18 cellular contexts compared by ENCODE assay signal in genomic region chr5:28374492-28374934, GRCh38.
A peak's percentile ranks its signal among the peaks of the same experiment; 100 is the strongest.
DNase-seq lines count a peak whose midpoint lies in the region; ATAC-seq and TF ChIP-seq lines count a peak whose summit lies in the region.
"Had no signal": no experiment of that assay in that cellular context is flagged by ENCODE, and none has a peak within 500 bp of the region (broad histone marks: within the 10 kb centered on the region; RNA-seq: fewer than 3 reads in every experiment).

No MANE protein-coding gene starts in this region.

- H3K4me3 ChIP-seq in RWPE2 (ENCODE audit: severe bottlenecking) = no peak overlapping the region
- H3K4me3 ChIP-seq: dorsolateral prefrontal cortex had no signal

- ATAC-seq in RWPE2 (ENCODE audit: low read depth) (peak; percentile 91), GM21447 (IDR thresholded peaks at IDR 0.05; ENCODE audit: unreplicated experiment) (no peak), HG02623 (IDR thresholded peaks at IDR 0.05; ENCODE audit: unreplicated experiment) (no peak)
- ATAC-seq: activated T-cell treated with anti-CD3 and anti-CD28 coated beads, Interleukin-2, amount 50 U/mL, for 72 hours; HepG2; stimulated activated naive B cell treated with anti-CD40 and anti-IgM and Interleukin-4, amounts not matched to agents 10 μg/mL and 1 μg/mL and 100 μg/mL, for 72 hours had no signal

- H3K27me3 ChIP-seq in RWPE2 (ENCODE audit: insufficient read depth, poor library complexity, severe bottlenecking) = no peaks in the 10 kb centered on the region
- H3K27me3 ChIP-seq: dorsolateral prefrontal cortex had no signal

- DNase-seq in DMS79 (lab: John Stamatoyannopoulos, UW) = peak; percentile 94
- DNase-seq in MV-4-11 (lab: John Stamatoyannopoulos, UW) = peak; percentile 98
- peak; percentile 94 for DNase-seq in RWPE2 (ENCODE audit: low spot score)
- DNase-seq in kidney tubule cell (ENCODE audit: low spot score) = peak; percentile 35
- DNase-seq in osteocyte (ENCODE audit: extremely low spot score, unreplicated experiment) = no peak
- DNase-seq in activated CD4-positive, alpha-beta T cell treated with anti-CD3 and anti-CD28 coated beads for 1 hour = no peak
- DNase-seq: activated CD4-positive, alpha-beta T cell treated with anti-CD3 and anti-CD28 coated beads, Interleukin-2, amount 10 ng/mL, durations not matched to agents 24 days and 14 days; activated T-cell treated with anti-CD3 and anti-CD28 coated beads, Interleukin-2, amount 50 U/mL, for 72 hours; aorta; dorsolateral prefrontal cortex; GOT3; NCI-H1417 treated with DMSO at 0.1 percent for 48 hours; stimulated activated CD4-positive, alpha-beta T cell treated with anti-CD3 and anti-CD28 coated beads, Interleukin-4, amount 100 ng/mL, for 4 hours; stimulated activated naive B cell treated with anti-CD40 and anti-IgM and Interleukin-4, amounts not matched to agents 10 μg/mL and 1 μg/mL and 100 μg/mL, for 72 hours had no signal

- peaks cover 4% of the 10 kb centered on the region for H3K4me1 Mint-ChIP-seq in osteocyte (ENCODE audit: unreplicated experiment)
- H3K4me1 Mint-ChIP-seq: activated CD4-positive, alpha-beta T cell treated with anti-CD3 and anti-CD28 coated beads, Interleukin-2, amount 10 ng/mL, durations not matched to agents 24 days and 14 days; B cell; stimulated activated naive B cell treated with anti-CD40 and anti-IgM and Interleukin-4, amounts not matched to agents 10 μg/mL and 1 μg/mL and 100 μg/mL, for 72 hours had no signal

- peaks cover 20% of the 10 kb centered on the region for H3K9me3 Mint-ChIP-seq in osteocyte (ENCODE audit: unreplicated experiment)
- H3K9me3 Mint-ChIP-seq: activated CD4-positive, alpha-beta T cell treated with anti-CD3 and anti-CD28 coated beads, Interleukin-2, amount 10 ng/mL, durations not matched to agents 24 days and 14 days had no signal

- H3K4me3 Mint-ChIP-seq in osteocyte (ENCODE audit: unreplicated experiment) = no peak overlapping the region
- H3K4me3 Mint-ChIP-seq: activated CD4-positive, alpha-beta T cell treated with anti-CD3 and anti-CD28 coated beads, Interleukin-2, amount 10 ng/mL, durations not matched to agents 24 days and 14 days; activated T-cell treated with anti-CD3 and anti-CD28 coated beads, Interleukin-2, amount 50 U/mL, for 72 hours; B cell; stimulated activated naive B cell treated with anti-CD40 and anti-IgM and Interleukin-4, amounts not matched to agents 10 μg/mL and 1 μg/mL and 100 μg/mL, for 72 hours had no signal

- H3K4me1 ChIP-seq in RWPE2 (ENCODE audit: insufficient read depth, poor library complexity, severe bottlenecking) = peaks cover 21% of the 10 kb centered on the region

- H3K27ac ChIP-seq in RWPE2 (ENCODE audit: poor library complexity, severe bottlenecking) = peak overlapping the region; percentile 60
- H3K27ac ChIP-seq: dorsolateral prefrontal cortex had no signal

- no peaks in the 10 kb centered on the region for H3K27me3 Mint-ChIP-seq in osteocyte (ENCODE audit: unreplicated experiment)
- H3K27me3 Mint-ChIP-seq: activated CD4-positive, alpha-beta T cell treated with anti-CD3 and anti-CD28 coated beads, Interleukin-2, amount 10 ng/mL, durations not matched to agents 24 days and 14 days; B cell; stimulated activated naive B cell treated with anti-CD40 and anti-IgM and Interleukin-4, amounts not matched to agents 10 μg/mL and 1 μg/mL and 100 μg/mL, for 72 hours had no signal

- H3K36me3 Mint-ChIP-seq in osteocyte (ENCODE audit: unreplicated experiment) = peaks cover 3% of the 10 kb centered on the region
- H3K36me3 Mint-ChIP-seq: stimulated activated naive B cell treated with anti-CD40 and anti-IgM and Interleukin-4, amounts not matched to agents 10 μg/mL and 1 μg/mL and 100 μg/mL, for 72 hours had no signal

- TF ChIP-seq CTCF in RWPE2 (IDR thresholded peaks at IDR 0.05; ENCODE audit: poor library complexity, severe bottlenecking) = no peak
- TF ChIP-seq CTCF in osteocyte (IDR thresholded peaks at IDR 0.05) = no peak

- H3K27ac Mint-ChIP-seq in osteocyte (ENCODE audit: unreplicated experiment) = no peak overlapping the region
- H3K27ac Mint-ChIP-seq: activated CD4-positive, alpha-beta T cell treated with anti-CD3 and anti-CD28 coated beads, Interleukin-2, amount 10 ng/mL, durations not matched to agents 24 days and 14 days; activated T-cell treated with anti-CD3 and anti-CD28 coated beads, Interleukin-2, amount 50 U/mL, for 72 hours; B cell; stimulated activated naive B cell treated with anti-CD40 and anti-IgM and Interleukin-4, amounts not matched to agents 10 μg/mL and 1 μg/mL and 100 μg/mL, for 72 hours had no signal

- no peaks in the 10 kb centered on the region for H3K36me3 ChIP-seq in RWPE2 (ENCODE audit: low read depth)

- H3K9me3 ChIP-seq in RWPE2 (ENCODE audit: severe bottlenecking) = no peaks in the 10 kb centered on the region

Comparison
In these comparisons a context has a peak if more than half of its experiments do, and no peak if none do; other contexts are left out.
1. DNase-seq: peak in DMS79 (single experiment), MV-4-11 (single experiment), RWPE2 (single experiment) and kidney tubule cell (single experiment); none in osteocyte (single experiment) and activated CD4-positive, alpha-beta T cell treated with anti-CD3 and anti-CD28 coated beads for 1 hour (single experiment).